Comparison of ENCODE assay signal across 23 cellular contexts in the genomic region with DNA sequence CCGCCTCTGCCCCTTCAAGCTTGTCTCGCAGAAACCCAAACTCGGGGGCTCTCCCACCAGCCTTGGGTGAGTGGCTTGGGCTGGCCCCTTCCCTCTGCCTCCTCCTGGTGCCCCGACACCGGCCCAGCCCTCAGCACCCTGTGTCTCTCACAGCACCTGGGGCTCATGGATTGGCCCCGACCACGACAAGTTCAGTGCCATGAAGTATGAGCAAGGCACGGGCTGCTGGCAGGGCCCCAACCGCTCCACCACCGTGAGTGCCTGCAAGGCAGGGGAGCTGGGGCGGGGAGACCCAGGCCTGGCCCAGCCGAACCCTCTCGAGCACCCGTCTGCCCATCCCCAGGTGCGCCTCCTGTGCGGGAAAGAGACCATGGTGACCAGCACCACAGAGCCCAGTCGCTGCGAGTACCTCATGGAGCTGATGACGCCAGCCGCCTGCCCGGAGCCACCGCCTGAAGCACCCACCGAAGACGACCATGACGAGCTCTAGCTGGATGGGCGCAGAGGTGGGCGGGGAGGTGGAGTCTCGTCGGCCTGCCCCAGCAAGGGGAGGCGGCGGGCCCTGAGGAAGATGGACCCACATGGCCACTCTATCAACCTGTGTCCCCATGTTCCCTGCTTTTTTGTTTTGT. TPM values are rescaled to one million over a fixed set of nuclear protein-coding genes. Genes with fewer than 3 reads are reported as not detected.
"Had no signal": no experiment of that assay in that cellular context is flagged by ENCODE, and none has a peak within 500 bp of the region (broad histone marks: within the 10 kb centered on the region; RNA-seq: fewer than 3 reads in every experiment).

No MANE protein-coding gene starts in this region.

- H3K36me3 ChIP-seq: uterus had no signal

- DNase-seq: activated CD4-positive, alpha-beta T cell treated with anti-CD3 and anti-CD28 coated beads, Interleukin-2, amount 50 U/mL, for 4 hours; amygdala; body of pancreas; endodermal cell; foreskin fibroblast; hippocampal formation; islet precursor cell; nephron progenitor cell; spleen; stimulated activated CD4-positive, alpha-beta T cell treated with anti-CD3 and anti-CD28 coated beads, Interleukin-4, amount 100 ng/mL, for 4 hours; stimulated activated naive B cell treated with anti-CD40 and anti-IgM and Interleukin-4, amounts not matched to agents 10 μg/mL and 1 μg/mL and 100 μg/mL, for 72 hours; transverse colon; uterus had no signal

- H3K9me3 ChIP-seq: body of pancreas, spleen, transverse colon, uterus had no signal

- H3K27me3 ChIP-seq: body of pancreas, uterus had no signal

- H3K27ac ChIP-seq: body of pancreas, epithelial cell of prostate, spleen, transverse colon, uterus had no signal

- H3K4me1 ChIP-seq: body of pancreas had no signal

- H3K9me3 Mint-ChIP-seq: activated T-helper 1 cell treated with anti-CD3 and anti-CD28 coated beads, Interleukin-12 subunit alpha, Interleukin-12 subunit beta, Interleukin-2, Interleukin-4 antibody, amounts not matched to agents 30 ng/mL and 10 ng/mL and 1 ng/mL, durations not matched to agents 14 hours and 24 hours and 36 hours; endodermal cell; nephron progenitor cell; stimulated activated naive B cell treated with anti-CD40 and anti-IgM and Interleukin-4, amounts not matched to agents 10 μg/mL and 1 μg/mL and 100 μg/mL, for 72 hours; T-helper 2 cell treated with Interferon-gamma antibody and Interleukin-4, amounts not matched to agents 5 μg/mL and 100 μg/mL, for 36 hours had no signal

- H3K4me3 Mint-ChIP-seq: activated naive CD8-positive, alpha-beta T cell; activated T-helper 1 cell treated with anti-CD3 and anti-CD28 coated beads, Interleukin-12 subunit alpha, Interleukin-12 subunit beta, Interleukin-2, Interleukin-4 antibody, amounts not matched to agents 30 ng/mL and 10 ng/mL and 1 ng/mL, durations not matched to agents 14 hours and 24 hours and 36 hours; endodermal cell; nephron progenitor cell; stimulated activated naive B cell treated with anti-CD40 and anti-IgM and Interleukin-4, amounts not matched to agents 10 μg/mL and 1 μg/mL and 100 μg/mL, for 72 hours; T-helper 2 cell treated with Interferon-gamma antibody and Interleukin-4, amounts not matched to agents 5 μg/mL and 100 μg/mL, for 36 hours had no signal

- H3K27ac Mint-ChIP-seq: activated naive CD8-positive, alpha-beta T cell; activated T-helper 1 cell treated with anti-CD3 and anti-CD28 coated beads, Interleukin-12 subunit alpha, Interleukin-12 subunit beta, Interleukin-2, Interleukin-4 antibody, amounts not matched to agents 30 ng/mL and 10 ng/mL and 1 ng/mL, durations not matched to agents 14 hours and 24 hours and 36 hours; endodermal cell; nephron progenitor cell; T-helper 2 cell treated with Interferon-gamma antibody and Interleukin-4, amounts not matched to agents 5 μg/mL and 100 μg/mL, for 36 hours had no signal

- H3K27me3 Mint-ChIP-seq: activated naive CD8-positive, alpha-beta T cell; stimulated activated naive B cell treated with anti-CD40 and anti-IgM and Interleukin-4, amounts not matched to agents 10 μg/mL and 1 μg/mL and 100 μg/mL, for 72 hours had no signal

- H3K36me3 Mint-ChIP-seq: activated naive CD8-positive, alpha-beta T cell had no signal

- ATAC-seq: body of pancreas; left lobe of liver; stimulated activated naive B cell treated with anti-CD40 and anti-IgM and Interleukin-4, amounts not matched to agents 10 μg/mL and 1 μg/mL and 100 μg/mL, for 72 hours had no signal

- H3K4me3 ChIP-seq: body of pancreas, lung, spleen, transverse colon, uterus had no signal

RNA-seq across cellular contexts. Expression of a gene that starts 14.1 kb away (rescaled TPM):
- total RNA-seq: activated T-helper 1 cell treated with anti-CD3 and anti-CD28 coated beads, Interleukin-12 subunit alpha, Interleukin-12 subunit beta, Interleukin-2, Interleukin-4 antibody, amounts not matched to agents 30 ng/mL and 10 ng/mL and 1 ng/mL, durations not matched to agents 14 hours and 24 hours and 36 hours had no signal

RNA-seq across cellular contexts. Expression of a gene that starts 29.9 kb away (rescaled TPM):
- total RNA-seq: activated CD8-positive, alpha-beta memory T cell treated with anti-CD3 and anti-CD28 coated beads for 36 hours; activated T-helper 1 cell treated with anti-CD3 and anti-CD28 coated beads, Interleukin-12 subunit alpha, Interleukin-12 subunit beta, Interleukin-2, Interleukin-4 antibody, amounts not matched to agents 30 ng/mL and 10 ng/mL and 1 ng/mL, durations not matched to agents 14 hours and 24 hours and 36 hours; glomerular endothelial cell had no signal

RNA-seq across cellular contexts. Expression of a gene that starts 31.8 kb away (rescaled TPM):
- total RNA-seq: activated CD8-positive, alpha-beta memory T cell treated with anti-CD3 and anti-CD28 coated beads for 36 hours; body of pancreas; dermis microvascular lymphatic vessel endothelial cell; glomerular endothelial cell; left lobe of liver; renal cortical epithelial cell; spleen had no signal
